Comparison of ENCODE assay signal across 8 cellular contexts in genomic region chr4:53563824-53564223, GRCh38. TPM values are rescaled to one million over a fixed set of nuclear protein-coding genes. Genes with fewer than 3 reads are reported as not detected.
DNase-seq lines count a peak whose midpoint lies in the region; ATAC-seq lines count a peak whose summit lies in the region.

No MANE protein-coding gene starts in this region.

- DNase-seq in SW480 (ENCODE audit: low spot score) (peak; percentile 14), renal cortical epithelial cell (ENCODE audit: low read depth) (peak; percentile 39), midbrain (lab: John Stamatoyannopoulos, UW) (no peak), NCI-H510A treated with DMSO at 0.1 percent for 48 hours (lab: John Stamatoyannopoulos, UW) (no peak), DMS53 (lab: John Stamatoyannopoulos, UW) (no peak)
- DNase-seq in effector CD4-positive, alpha-beta T cell: no peak

- ATAC-seq in GM18520 (IDR thresholded peaks at IDR 0.05; ENCODE audit: unreplicated experiment): peak; percentile 86
- ATAC-seq in HG02571 (IDR thresholded peaks at IDR 0.05; ENCODE audit: unreplicated experiment): peak; percentile 95

RNA-seq across cellular contexts. Expression of gene LNX1, which starts 27.5 kb away (rescaled TPM):
- total RNA-seq in renal cortical epithelial cell: 1.7 and 6.4 TPM in 2 replicates

Comparison
In these comparisons a context has a peak if more than half of its experiments do, and no peak if none do; other contexts are left out.
1. DNase-seq: peak in SW480 (single experiment) and renal cortical epithelial cell (single experiment); none in effector CD4-positive, alpha-beta T cell (single experiment), midbrain (single experiment), NCI-H510A treated with DMSO at 0.1 percent for 48 hours (single experiment) and DMS53 (single experiment).